2 cellular contexts compared by ENCODE assay signal in the genomic region with DNA sequence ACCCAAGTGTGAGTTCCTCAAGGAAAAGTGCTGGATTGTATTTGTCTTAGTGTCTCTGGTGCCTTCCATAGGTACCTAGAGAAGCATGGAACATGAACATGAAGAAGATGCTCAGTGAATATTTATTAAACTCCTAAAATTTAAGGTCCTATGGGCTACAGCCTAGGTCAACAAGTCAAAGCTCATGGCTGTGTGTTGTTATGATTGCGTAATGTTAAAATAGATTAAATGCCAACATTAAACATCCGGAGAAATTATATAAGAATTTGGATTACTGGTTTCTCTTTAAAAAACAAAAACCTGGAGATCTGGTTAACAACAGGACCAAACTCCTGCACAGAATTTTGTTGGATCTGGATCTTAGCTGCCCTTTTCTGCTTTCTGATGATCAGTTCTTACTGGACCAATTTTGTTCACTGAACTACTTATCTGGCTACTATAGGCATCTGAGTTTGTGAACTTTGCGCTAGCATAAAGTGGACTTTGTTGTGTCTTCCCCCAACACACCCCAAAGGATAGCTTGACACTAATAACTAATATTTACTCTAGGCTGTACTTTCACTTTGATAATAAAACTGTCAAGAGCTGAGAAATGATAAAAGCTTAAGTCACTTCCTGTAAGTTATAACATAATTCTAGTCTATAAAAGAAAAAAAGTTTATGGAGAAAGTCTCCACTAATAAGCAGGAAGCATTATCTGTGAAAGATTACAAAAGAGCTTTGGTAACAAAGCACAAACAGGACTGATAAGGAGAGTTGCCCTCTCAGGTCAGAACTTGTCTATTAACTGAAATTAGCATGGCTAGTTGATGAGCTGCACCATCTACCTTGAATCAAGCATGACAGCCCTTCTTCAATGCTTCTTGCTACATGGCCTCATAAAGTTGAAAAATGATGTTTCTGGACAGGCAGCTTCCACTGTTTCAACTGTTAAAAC.
TF ChIP-seq lines count a peak whose summit lies in the region.

No MANE protein-coding gene starts in this region.

TF ChIP-seq in IMR-90, 13 proteins besides CTCF, POLR2A, EP300 and RAD21:
- TF ChIP-seq CHD1 (IDR thresholded peaks at IDR 0.05; ENCODE audit: low read depth, low read length) (no peak), MAZ (IDR thresholded peaks at IDR 0.05; ENCODE audit: borderline replicate concordance, low read depth, low read length) (no peak), BHLHE40 (IDR thresholded peaks at IDR 0.05; ENCODE audit: low read depth, low read length) (no peak), CEBPB (IDR thresholded peaks at IDR 0.05; ENCODE audit: low read depth, low read length) (peak; percentile 83)

TF ChIP-seq in HepG2, 621 proteins besides CTCF, POLR2A, EP300 and RAD21 (continues in another document):
- TF ChIP-seq MED1 (CRISPR knock-in tag; IDR thresholded peaks at IDR 0.05) (peak; percentile 47), CEBPB (IDR thresholded peaks at IDR 0.05; ENCODE audit: borderline replicate concordance, low read depth, low read length) (peak; percentile 86), PPARG (CRISPR knock-in tag; conservative IDR thresholded peaks at IDR 0.05) (peak; percentile 19; the same call in 1 of the 2 replicates), HNF4G (IDR thresholded peaks at IDR 0.05; ENCODE audit: borderline replicate concordance, low read depth, low read length) (peak; percentile 67), HNF4G (CRISPR knock-in tag; IDR thresholded peaks at IDR 0.05; ENCODE audit: borderline replicate concordance, low read depth) (0 out of 2 replicates have a peak, but pooled peaks have one; percentile 36), FLYWCH1 (CRISPR knock-in tag; IDR thresholded peaks at IDR 0.05) (no peak), NR2C2 (CRISPR knock-in tag; IDR thresholded peaks at IDR 0.05; ENCODE audit: borderline replicate concordance) (peak; percentile 49; the same call in 1 of the 2 replicates), MATR3 (CRISPR knock-in tag; IDR thresholded peaks at IDR 0.05) (no peak), ZSCAN9 (CRISPR knock-in tag; IDR thresholded peaks at IDR 0.05; ENCODE audit: borderline replicate concordance) (peak; percentile 52; the same call in 1 of the 2 replicates), ASH2L (IDR thresholded peaks at IDR 0.05; ENCODE audit: insufficient read length, low read depth, low read length) (peak; percentile 21), SAP130 (CRISPR knock-in tag; IDR thresholded peaks at IDR 0.05; ENCODE audit: low read depth) (peak; percentile 24; the same call in 1 of the 2 replicates), ESRRA (CRISPR knock-in tag; IDR thresholded peaks at IDR 0.05; ENCODE audit: low read depth) (peak; percentile 60; the same call in 1 of the 2 replicates), THAP11 (CRISPR knock-in tag; IDR thresholded peaks at IDR 0.05) (0 out of 2 replicates have a peak, but pooled peaks have one; percentile 17), FOXP4 (CRISPR knock-in tag; IDR thresholded peaks at IDR 0.05) (peak; percentile 61), NCOR1 (IDR thresholded peaks at IDR 0.05; ENCODE audit: borderline replicate concordance, low read length) (peak; percentile 91), SOX5 (CRISPR knock-in tag; IDR thresholded peaks at IDR 0.05; ENCODE audit: borderline replicate concordance) (peak; percentile 81; the same call in 1 of the 2 replicates), SOX13 (IDR thresholded peaks at IDR 0.05) (no peak), SOX13 (CRISPR knock-in tag; conservative IDR thresholded peaks at IDR 0.05 in 1 of 2, IDR thresholded peaks at IDR 0.05 in 1 of 2) (peak in 1 of 2 experiments; percentile 78; a peak in 2 of 4 replicates), GFI1 (CRISPR knock-in tag; IDR thresholded peaks at IDR 0.05; ENCODE audit: borderline replicate concordance) (no peak), ZNF337 (CRISPR knock-in tag; IDR thresholded peaks at IDR 0.05; ENCODE audit: borderline replicate concordance, low read depth) (no peak), ZNF644 (CRISPR knock-in tag; IDR thresholded peaks at IDR 0.05; ENCODE audit: low read depth) (peak; percentile 11; the same call in 1 of the 2 replicates), NR2F1 (CRISPR knock-in tag; IDR thresholded peaks at IDR 0.05) (peak in 1 of 2 experiments; percentile 53; a peak in 1 of 4 replicates), MIXL1 (CRISPR knock-in tag; IDR thresholded peaks at IDR 0.05) (peak; percentile 64; the same call in 1 of the 2 replicates), NR1H2 (CRISPR knock-in tag; IDR thresholded peaks at IDR 0.05; ENCODE audit: borderline replicate concordance, low read depth) (no peak), ETV5 (CRISPR knock-in tag; IDR thresholded peaks at IDR 0.05; ENCODE audit: borderline replicate concordance) (no peak; the same call in 1 of the 2 replicates), ZNF431 (CRISPR knock-in tag; IDR thresholded peaks at IDR 0.05; ENCODE audit: borderline replicate concordance, low read depth) (no peak), MXD3 (CRISPR knock-in tag; IDR thresholded peaks at IDR 0.05) (no peak), HDAC1 (CRISPR knock-in tag; IDR thresholded peaks at IDR 0.05) (0 out of 2 replicates have a peak, but pooled peaks have one; percentile 10), ERF (CRISPR knock-in tag; IDR thresholded peaks at IDR 0.05) (0 out of 2 replicates have a peak, but pooled peaks have one; percentile 43), KDM1A (CRISPR knock-in tag; IDR thresholded peaks at IDR 0.05) (0 out of 2 replicates have a peak, but pooled peaks have one; percentile 11), GATAD1 (CRISPR knock-in tag; IDR thresholded peaks at IDR 0.05) (peak; percentile 34; the same call in 1 of the 2 replicates), POGZ (CRISPR knock-in tag; IDR thresholded peaks at IDR 0.05) (peak; percentile 52), ZNF878 (CRISPR knock-in tag; IDR thresholded peaks at IDR 0.05) (peak; percentile 51; the same call in 1 of the 2 replicates), ZNF563 (CRISPR knock-in tag; IDR thresholded peaks at IDR 0.05) (no peak), BCL6 (CRISPR knock-in tag; IDR thresholded peaks at IDR 0.05) (peak; percentile 21; the same call in 1 of the 2 replicates), HOXA3 (CRISPR knock-in tag; IDR thresholded peaks at IDR 0.05) (no peak)
- TF ChIP-seq, protein P1, sequence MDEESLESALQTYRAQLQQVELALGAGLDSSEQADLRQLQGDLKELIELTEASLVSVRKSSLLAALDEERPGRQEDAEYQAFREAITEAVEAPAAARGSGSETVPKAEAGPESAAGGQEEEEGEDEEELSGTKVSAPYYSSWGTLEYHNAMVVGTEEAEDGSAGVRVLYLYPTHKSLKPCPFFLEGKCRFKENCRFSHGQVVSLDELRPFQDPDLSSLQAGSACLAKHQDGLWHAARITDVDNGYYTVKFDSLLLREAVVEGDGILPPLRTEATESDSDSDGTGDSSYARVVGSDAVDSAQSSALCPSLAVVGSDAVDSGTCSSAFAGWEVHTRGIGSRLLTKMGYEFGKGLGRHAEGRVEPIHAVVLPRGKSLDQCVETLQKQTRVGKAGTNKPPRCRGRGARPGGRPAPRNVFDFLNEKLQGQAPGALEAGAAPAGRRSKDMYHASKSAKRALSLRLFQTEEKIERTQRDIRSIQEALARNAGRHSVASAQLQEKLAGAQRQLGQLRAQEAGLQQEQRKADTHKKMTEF (CRISPR knock-in tag; IDR thresholded peaks at IDR 0.05): peak; percentile 67
- TF ChIP-seq, protein P2, sequence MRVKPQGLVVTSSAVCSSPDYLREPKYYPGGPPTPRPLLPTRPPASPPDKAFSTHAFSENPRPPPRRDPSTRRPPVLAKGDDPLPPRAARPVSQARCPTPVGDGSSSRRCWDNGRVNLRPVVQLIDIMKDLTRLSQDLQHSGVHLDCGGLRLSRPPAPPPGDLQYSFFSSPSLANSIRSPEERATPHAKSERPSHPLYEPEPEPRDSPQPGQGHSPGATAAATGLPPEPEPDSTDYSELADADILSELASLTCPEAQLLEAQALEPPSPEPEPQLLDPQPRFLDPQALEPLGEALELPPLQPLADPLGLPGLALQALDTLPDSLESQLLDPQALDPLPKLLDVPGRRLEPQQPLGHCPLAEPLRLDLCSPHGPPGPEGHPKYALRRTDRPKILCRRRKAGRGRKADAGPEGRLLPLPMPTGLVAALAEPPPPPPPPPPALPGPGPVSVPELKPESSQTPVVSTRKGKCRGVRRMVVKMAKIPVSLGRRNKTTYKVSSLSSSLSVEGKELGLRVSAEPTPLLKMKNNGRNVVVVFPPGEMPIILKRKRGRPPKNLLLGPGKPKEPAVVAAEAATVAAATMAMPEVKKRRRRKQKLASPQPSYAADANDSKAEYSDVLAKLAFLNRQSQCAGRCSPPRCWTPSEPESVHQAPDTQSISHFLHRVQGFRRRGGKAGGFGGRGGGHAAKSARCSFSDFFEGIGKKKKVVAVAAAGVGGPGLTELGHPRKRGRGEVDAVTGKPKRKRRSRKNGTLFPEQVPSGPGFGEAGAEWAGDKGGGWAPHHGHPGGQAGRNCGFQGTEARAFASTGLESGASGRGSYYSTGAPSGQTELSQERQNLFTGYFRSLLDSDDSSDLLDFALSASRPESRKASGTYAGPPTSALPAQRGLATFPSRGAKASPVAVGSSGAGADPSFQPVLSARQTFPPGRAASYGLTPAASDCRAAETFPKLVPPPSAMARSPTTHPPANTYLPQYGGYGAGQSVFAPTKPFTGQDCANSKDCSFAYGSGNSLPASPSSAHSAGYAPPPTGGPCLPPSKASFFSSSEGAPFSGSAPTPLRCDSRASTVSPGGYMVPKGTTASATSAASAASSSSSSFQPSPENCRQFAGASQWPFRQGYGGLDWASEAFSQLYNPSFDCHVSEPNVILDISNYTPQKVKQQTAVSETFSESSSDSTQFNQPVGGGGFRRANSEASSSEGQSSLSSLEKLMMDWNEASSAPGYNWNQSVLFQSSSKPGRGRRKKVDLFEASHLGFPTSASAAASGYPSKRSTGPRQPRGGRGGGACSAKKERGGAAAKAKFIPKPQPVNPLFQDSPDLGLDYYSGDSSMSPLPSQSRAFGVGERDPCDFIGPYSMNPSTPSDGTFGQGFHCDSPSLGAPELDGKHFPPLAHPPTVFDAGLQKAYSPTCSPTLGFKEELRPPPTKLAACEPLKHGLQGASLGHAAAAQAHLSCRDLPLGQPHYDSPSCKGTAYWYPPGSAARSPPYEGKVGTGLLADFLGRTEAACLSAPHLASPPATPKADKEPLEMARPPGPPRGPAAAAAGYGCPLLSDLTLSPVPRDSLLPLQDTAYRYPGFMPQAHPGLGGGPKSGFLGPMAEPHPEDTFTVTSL (CRISPR knock-in tag; IDR thresholded peaks at IDR 0.05; ENCODE audit: borderline replicate concordance): peak; percentile 17; the same call in 1 of the 2 replicates
- TF ChIP-seq, protein P3, sequence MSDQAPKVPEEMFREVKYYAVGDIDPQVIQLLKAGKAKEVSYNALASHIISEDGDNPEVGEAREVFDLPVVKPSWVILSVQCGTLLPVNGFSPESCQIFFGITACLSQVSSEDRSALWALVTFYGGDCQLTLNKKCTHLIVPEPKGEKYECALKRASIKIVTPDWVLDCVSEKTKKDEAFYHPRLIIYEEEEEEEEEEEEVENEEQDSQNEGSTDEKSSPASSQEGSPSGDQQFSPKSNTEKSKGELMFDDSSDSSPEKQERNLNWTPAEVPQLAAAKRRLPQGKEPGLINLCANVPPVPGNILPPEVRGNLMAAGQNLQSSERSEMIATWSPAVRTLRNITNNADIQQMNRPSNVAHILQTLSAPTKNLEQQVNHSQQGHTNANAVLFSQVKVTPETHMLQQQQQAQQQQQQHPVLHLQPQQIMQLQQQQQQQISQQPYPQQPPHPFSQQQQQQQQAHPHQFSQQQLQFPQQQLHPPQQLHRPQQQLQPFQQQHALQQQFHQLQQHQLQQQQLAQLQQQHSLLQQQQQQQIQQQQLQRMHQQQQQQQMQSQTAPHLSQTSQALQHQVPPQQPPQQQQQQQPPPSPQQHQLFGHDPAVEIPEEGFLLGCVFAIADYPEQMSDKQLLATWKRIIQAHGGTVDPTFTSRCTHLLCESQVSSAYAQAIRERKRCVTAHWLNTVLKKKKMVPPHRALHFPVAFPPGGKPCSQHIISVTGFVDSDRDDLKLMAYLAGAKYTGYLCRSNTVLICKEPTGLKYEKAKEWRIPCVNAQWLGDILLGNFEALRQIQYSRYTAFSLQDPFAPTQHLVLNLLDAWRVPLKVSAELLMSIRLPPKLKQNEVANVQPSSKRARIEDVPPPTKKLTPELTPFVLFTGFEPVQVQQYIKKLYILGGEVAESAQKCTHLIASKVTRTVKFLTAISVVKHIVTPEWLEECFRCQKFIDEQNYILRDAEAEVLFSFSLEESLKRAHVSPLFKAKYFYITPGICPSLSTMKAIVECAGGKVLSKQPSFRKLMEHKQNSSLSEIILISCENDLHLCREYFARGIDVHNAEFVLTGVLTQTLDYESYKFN (CRISPR knock-in tag; conservative IDR thresholded peaks at IDR 0.05): peak; percentile 74
- TF ChIP-seq, protein P4, sequence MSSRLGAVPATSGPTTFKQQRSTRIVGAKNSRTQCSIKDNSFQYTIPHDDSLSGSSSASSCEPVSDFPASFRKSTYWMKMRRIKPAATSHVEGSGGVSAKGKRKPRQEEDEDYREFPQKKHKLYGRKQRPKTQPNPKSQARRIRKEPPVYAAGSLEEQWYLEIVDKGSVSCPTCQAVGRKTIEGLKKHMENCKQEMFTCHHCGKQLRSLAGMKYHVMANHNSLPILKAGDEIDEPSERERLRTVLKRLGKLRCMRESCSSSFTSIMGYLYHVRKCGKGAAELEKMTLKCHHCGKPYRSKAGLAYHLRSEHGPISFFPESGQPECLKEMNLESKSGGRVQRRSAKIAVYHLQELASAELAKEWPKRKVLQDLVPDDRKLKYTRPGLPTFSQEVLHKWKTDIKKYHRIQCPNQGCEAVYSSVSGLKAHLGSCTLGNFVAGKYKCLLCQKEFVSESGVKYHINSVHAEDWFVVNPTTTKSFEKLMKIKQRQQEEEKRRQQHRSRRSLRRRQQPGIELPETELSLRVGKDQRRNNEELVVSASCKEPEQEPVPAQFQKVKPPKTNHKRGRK (CRISPR knock-in tag; IDR thresholded peaks at IDR 0.05): no peak
- TF ChIP-seq, protein P5, sequence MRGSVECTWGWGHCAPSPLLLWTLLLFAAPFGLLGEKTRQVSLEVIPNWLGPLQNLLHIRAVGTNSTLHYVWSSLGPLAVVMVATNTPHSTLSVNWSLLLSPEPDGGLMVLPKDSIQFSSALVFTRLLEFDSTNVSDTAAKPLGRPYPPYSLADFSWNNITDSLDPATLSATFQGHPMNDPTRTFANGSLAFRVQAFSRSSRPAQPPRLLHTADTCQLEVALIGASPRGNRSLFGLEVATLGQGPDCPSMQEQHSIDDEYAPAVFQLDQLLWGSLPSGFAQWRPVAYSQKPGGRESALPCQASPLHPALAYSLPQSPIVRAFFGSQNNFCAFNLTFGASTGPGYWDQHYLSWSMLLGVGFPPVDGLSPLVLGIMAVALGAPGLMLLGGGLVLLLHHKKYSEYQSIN (CRISPR knock-in tag; IDR thresholded peaks at IDR 0.05; ENCODE audit: borderline replicate concordance): no peak
